Comparison of ENCODE assay signal across 17 cellular contexts in genomic region chr5:90546216-90546837, GRCh38.
"Had no signal": no experiment of that assay in that cellular context is flagged by ENCODE, and none has a peak within 500 bp of the region (broad histone marks: within the 10 kb centered on the region; RNA-seq: fewer than 3 reads in every experiment).

No MANE protein-coding gene starts in this region.

- H3K9me3 ChIP-seq: gastrocnemius medialis, left ventricle myocardium inferior, neutrophil, ovary, prostate gland, spleen, thoracic aorta had no signal

- H3K4me1 ChIP-seq: gastrocnemius medialis, prostate gland had no signal

- ATAC-seq: gastrocnemius medialis; naive thymus-derived CD8-positive, alpha-beta T cell had no signal

- DNase-seq: activated CD4-positive, alpha-beta T cell treated with anti-CD3 and anti-CD28 coated beads for 1 hour; activated gamma-delta T cell treated with Interleukin-2 at 50 U/mL for 16 hours; activated T-cell treated with anti-CD3 and anti-CD28 coated beads, Interleukin-2, amount 50 U/mL, for 1 hour; aorta; gastrocnemius medialis; hippocampal formation; left ventricle myocardium inferior; naive thymus-derived CD8-positive, alpha-beta T cell; ovary; spleen; stimulated activated CD4-positive, alpha-beta T cell treated with anti-CD3 and anti-CD28 coated beads, Interleukin-4, amount 100 ng/mL, for 1 hour; stimulated activated naive CD4-positive, alpha-beta T cell treated with Interleukin-2 at 50 U/mL for 16 hours; T-helper 9 cell had no signal

- H3K4me3 ChIP-seq: gastrocnemius medialis, left ventricle myocardium inferior, ovary, prostate gland, spleen, thoracic aorta had no signal

- H3K27ac ChIP-seq: epithelial cell of prostate, gastrocnemius medialis, left ventricle myocardium inferior, neutrophil, ovary, prostate gland, spleen, thoracic aorta had no signal

- H3K36me3 ChIP-seq: gastrocnemius medialis, left ventricle myocardium inferior, neutrophil, ovary, prostate gland, spleen, thoracic aorta had no signal

- H3K27me3 ChIP-seq: gastrocnemius medialis, neutrophil, ovary had no signal
